9 cellular contexts compared by ENCODE assay signal in genomic region chr2:15943378-15943851, GRCh38. TPM values are rescaled to one million over a fixed set of nuclear protein-coding genes. Genes with fewer than 3 reads are reported as not detected.
DNase-seq lines count a peak whose midpoint lies in the region; ATAC-seq and TF ChIP-seq lines count a peak whose summit lies in the region.
"Had no signal": no experiment of that assay in that cellular context is flagged by ENCODE, and none has a peak within 500 bp of the region (broad histone marks: within the 10 kb centered on the region; RNA-seq: fewer than 3 reads in every experiment).

No MANE protein-coding gene starts in this region.

- H3K36me3 ChIP-seq in PC-3 (ENCODE audit: low read depth, low read length): no peaks in the 10 kb centered on the region
- H3K36me3 ChIP-seq in iPS-15b (ENCODE audit: control insufficient read depth, insufficient read depth, low read length): peaks cover 19% of the 10 kb centered on the region

- TF ChIP-seq CTCF in PC-3 (conservative IDR thresholded peaks at IDR 0.05; ENCODE audit: low read depth, low read length): 0 out of 2 replicates have a peak, but pooled peaks have one; percentile 33

- H3K4me3 ChIP-seq in PC-3 (ENCODE audit: low read length) (no peak overlapping the region), iPS-15b (ENCODE audit: low read depth, low read length) (peak overlapping the region; percentile 80)

- BruUV-seq in PC-3 (replicated peaks; lab: Mats Ljungman, UMichigan): no TSS peak

- no peak overlapping the region for H2AFZ ChIP-seq in PC-3 (ENCODE audit: low read length)

- no peak overlapping the region for H3K4me2 ChIP-seq in PC-3 (ENCODE audit: low read length)

- 0 out of 2 replicates have a peak, but pooled peaks cover 6% of the 10 kb centered on the region for H3K4me1 ChIP-seq in PC-3 (ENCODE audit: insufficient read depth, low read length)
- H3K4me1 ChIP-seq in iPS-15b (ENCODE audit: control insufficient read depth, insufficient read depth, low read length): peaks cover 7% of the 10 kb centered on the region

- peak in 1 of 2 donors; percentile 13 for DNase-seq in activated T-cell treated with anti-CD3 and anti-CD28 coated beads, Interleukin-2, amount 50 U/mL, for 72 hours
- DNase-seq in activated T-cell treated with anti-CD3 and anti-CD28 coated beads, Interleukin-2, amount 50 U/mL, for 1 hour: no peak
- DNase-seq in PC-3 (no peak), superior temporal gyrus (ENCODE audit: extremely low spot score) (peak; percentile 83), cerebellum (ENCODE audit: low spot score) (no peak), hepatic stellate cell (ENCODE audit: low spot score) (no peak)
- DNase-seq: activated B cell treated with CpG ODN at 0.5 μM for 24 hours had no signal

- H3K79me2 ChIP-seq in PC-3 (ENCODE audit: low read length): no peaks in the 10 kb centered on the region

- no peaks in the 10 kb centered on the region for H3K9me3 Mint-ChIP-seq in activated T-cell treated with anti-CD3 and anti-CD28 coated beads, Interleukin-2, amount 50 U/mL, for 72 hours
- H3K9me3 Mint-ChIP-seq: activated B cell treated with CpG ODN at 0.5 μM for 24 hours had no signal

- no peak overlapping the region for H3K27ac Mint-ChIP-seq in activated T-cell treated with anti-CD3 and anti-CD28 coated beads, Interleukin-2, amount 50 U/mL, for 72 hours
- H3K27ac Mint-ChIP-seq: activated B cell treated with CpG ODN at 0.5 μM for 24 hours had no signal

- H3F3A ChIP-seq in PC-3 (ENCODE audit: low read length, unreplicated experiment): no peaks in the 10 kb centered on the region

- peaks cover 47% of the 10 kb centered on the region for H3K27me3 Mint-ChIP-seq in activated T-cell treated with anti-CD3 and anti-CD28 coated beads, Interleukin-2, amount 50 U/mL, for 72 hours (ENCODE audit: low read depth)

- POLR2A ChIA-PET in PC-3 (lab: Charles Lee; ENCODE audit: unreplicated experiment): no interaction called here

- H3K9me3 ChIP-seq in PC-3 (ENCODE audit: low read length) (no peaks in the 10 kb centered on the region), iPS-15b (ENCODE audit: control insufficient read depth, insufficient read depth, low read length) (no peaks in the 10 kb centered on the region)

- H3K9ac ChIP-seq in PC-3 (ENCODE audit: low read length) (no peak overlapping the region), iPS-15b (ENCODE audit: low read depth, low read length) (peak overlapping the region; percentile 88)

- ATAC-seq in activated T-cell treated with anti-CD3 and anti-CD28 coated beads, Interleukin-2, amount 50 U/mL, for 72 hours (replicated peaks in 1 of 2): no peak
- ATAC-seq in PC-3 (no peak), GM18505 (IDR thresholded peaks at IDR 0.05; ENCODE audit: unreplicated experiment) (no peak)

- H3K36me3 Mint-ChIP-seq in activated T-cell treated with anti-CD3 and anti-CD28 coated beads, Interleukin-2, amount 50 U/mL, for 72 hours (ENCODE audit: insufficient read depth in 2 of 2): no peaks in the 10 kb centered on the region

- no peaks in the 10 kb centered on the region for H4K20me1 ChIP-seq in PC-3 (ENCODE audit: low read length)

- H3K9me2 ChIP-seq in PC-3 (replicated peaks; ENCODE audit: low read length): no peaks in the 10 kb centered on the region

- H3K4me1 Mint-ChIP-seq in activated T-cell treated with anti-CD3 and anti-CD28 coated beads, Interleukin-2, amount 50 U/mL, for 72 hours (ENCODE audit: low read depth): peaks cover 29% of the 10 kb centered on the region

- H3K27me3 ChIP-seq in PC-3 (ENCODE audit: low read length) (peaks cover 68% of the 10 kb centered on the region), iPS-15b (ENCODE audit: control insufficient read depth, insufficient read depth, low read length) (no peaks in the 10 kb centered on the region)

- H3K4me3 Mint-ChIP-seq in activated T-cell treated with anti-CD3 and anti-CD28 coated beads, Interleukin-2, amount 50 U/mL, for 72 hours: peak overlapping the region; percentile 25 to 56

- CTCF ChIA-PET in PC-3 (lab: Charles Lee): no interaction called here

- TF ChIP-seq POLR2A in GM18505 (IDR thresholded peaks at IDR 0.05; ENCODE audit: borderline replicate concordance, extremely low read depth, insufficient read depth, insufficient read length): no peak

- intact Hi-C loops in PC-3 (cut with micrococcal nuclease): no loop called here

- H3K27ac ChIP-seq in PC-3 (ENCODE audit: low read length): no peak overlapping the region

RNA-seq across cellular contexts. Expression of gene MYCN, which starts 3.1 kb away (rescaled TPM):
- under 1 TPM in 1 of 2 donors, not detected in 1; 0.12 TPM for total RNA-seq in activated T-cell treated with anti-CD3 and anti-CD28 coated beads, Interleukin-2, amount 50 U/mL, for 72 hours
- total RNA-seq in PC-3 (2014; rRNA removed) (not detected in 2 replicates), cerebellum (39.5 TPM)
- total RNA-seq: activated B cell treated with CpG ODN at 0.5 μM for 24 hours had no signal

Comparison
In these comparisons a context has a peak if more than half of its experiments do, and no peak if none do; other contexts are left out.
1. RNA of gene MYCN, which starts 3.1 kb away (total RNA-seq): 39.5 TPM in cerebellum (single experiment); 0.12 TPM in activated T-cell treated with anti-CD3 and anti-CD28 coated beads, Interleukin-2, amount 50 U/mL, for 72 hours and not detected in PC-3; every median in the first group is over 10 times any median in the second.